In genomic region chr2:162199913-162200312, GRCh38 we compare ENCODE assay signal across 28 cellular contexts. TPM values are rescaled to one million over a fixed set of nuclear protein-coding genes. Genes with fewer than 3 reads are reported as not detected.
"Had no signal": no experiment of that assay in that cellular context is flagged by ENCODE, and none has a peak within 500 bp of the region (broad histone marks: within the 10 kb centered on the region; RNA-seq: fewer than 3 reads in every experiment).

No MANE protein-coding gene starts in this region.

- ATAC-seq: activated naive CD8-positive, alpha-beta T cell treated with anti-CD3 and anti-CD28 coated beads, Interleukin-2, amount 50 U/mL, for 24 hours; activated T-cell treated with anti-CD3 and anti-CD28 coated beads, Interleukin-2, amount 50 U/mL, for 4 hours had no signal

- H3K27ac ChIP-seq: cardiac muscle cell, KMS-11, Peyer's patch, SJSA1 had no signal

- H3K9me3 ChIP-seq: Peyer's patch, SJSA1, SK-N-SH had no signal

- H3K27me3 ChIP-seq: cardiac muscle cell, Peyer's patch, SJSA1 had no signal

- H3K36me3 ChIP-seq: cardiac muscle cell, Peyer's patch had no signal

- DNase-seq: activated CD4-positive, alpha-beta memory T cell treated with anti-CD3 and anti-CD28 coated beads for 36 hours; activated CD4-positive, alpha-beta T cell treated with anti-CD3 and anti-CD28 coated beads, Interleukin-2, amount 10 ng/mL, durations not matched to agents 7 days and 5 days; activated CD8-positive, alpha-beta memory T cell treated with anti-CD3 and anti-CD28 coated beads, Interleukin-2, amount 50 U/mL, for 4 hours; activated naive CD4-positive, alpha-beta T cell treated with anti-CD3 and anti-CD28 coated beads, Interleukin-2, amount 10 ng/mL, durations not matched to agents 7 days and 5 days; activated naive CD8-positive, alpha-beta T cell treated with anti-CD3 and anti-CD28 coated beads, Interleukin-2, amount 50 U/mL, for 24 hours; activated T-cell treated with anti-CD3 and anti-CD28 coated beads for 4 hours; activated T-cell treated with anti-CD3 and anti-CD28 coated beads, Interleukin-2, amount 50 U/mL, for 4 hours; aorta; MM.1S; MV-4-11; NCI-H1092; NCI-H1436 treated with DMSO at 0.1 percent for 48 hours; NCI-H1694 treated with DMSO at 0.1 percent for 48 hours; NCI-H2029; NCI-H345; NCI-H524 treated with DMSO at 0.1 percent for 48 hours; NCI-H82; NK-92 treated with Interleukin-12 subunit alpha and Interleukin-12 subunit beta, amount 100 ng/mL, for 24 hours; Peyer's patch; RPMI8226; SHP77 treated with DMSO at 0.1 percent for 48 hours; SK-N-SH had no signal

- H3K4me3 ChIP-seq: cardiac muscle cell, Peyer's patch, SJSA1 had no signal

RNA-seq across cellular contexts. Expression of gene FAP, which starts 43.3 kb away (rescaled TPM):
- total RNA-seq: activated CD4-positive, alpha-beta memory T cell treated with anti-CD3 and anti-CD28 coated beads for 36 hours; activated CD4-positive, alpha-beta T cell treated with anti-CD3 and anti-CD28 coated beads, Interleukin-2, amount 10 ng/mL, durations not matched to agents 7 days and 5 days; activated T-cell treated with anti-CD3 and anti-CD28 coated beads, Interleukin-2, amount 50 U/mL, for 4 hours; activated T-helper 1 cell treated with anti-CD3 and anti-CD28 coated beads, Interleukin-12 subunit alpha, Interleukin-12 subunit beta, Interleukin-2, Interleukin-4 antibody, amounts not matched to agents 30 ng/mL and 10 ng/mL and 1 ng/mL, durations not matched to agents 14 hours and 24 hours and 36 hours; cardiac muscle cell; NCI-H460; PC-3 had no signal
- polyA plus RNA-seq: cardiac muscle cell had no signal

RNA-seq across cellular contexts. Expression of gene GCG, which starts 47.9 kb away (rescaled TPM):
- total RNA-seq: activated CD4-positive, alpha-beta memory T cell treated with anti-CD3 and anti-CD28 coated beads for 36 hours; activated CD4-positive, alpha-beta T cell treated with anti-CD3 and anti-CD28 coated beads, Interleukin-2, amount 10 ng/mL, durations not matched to agents 7 days and 5 days; activated T-cell treated with anti-CD3 and anti-CD28 coated beads, Interleukin-2, amount 50 U/mL, for 4 hours; activated T-helper 1 cell treated with anti-CD3 and anti-CD28 coated beads, Interleukin-12 subunit alpha, Interleukin-12 subunit beta, Interleukin-2, Interleukin-4 antibody, amounts not matched to agents 30 ng/mL and 10 ng/mL and 1 ng/mL, durations not matched to agents 14 hours and 24 hours and 36 hours; cardiac muscle cell; NCI-H460; PC-3; SJSA1 had no signal
- polyA plus RNA-seq: cardiac muscle cell, SK-N-SH had no signal
